ENCODE assay signal across 21 cellular contexts in the genomic region with DNA sequence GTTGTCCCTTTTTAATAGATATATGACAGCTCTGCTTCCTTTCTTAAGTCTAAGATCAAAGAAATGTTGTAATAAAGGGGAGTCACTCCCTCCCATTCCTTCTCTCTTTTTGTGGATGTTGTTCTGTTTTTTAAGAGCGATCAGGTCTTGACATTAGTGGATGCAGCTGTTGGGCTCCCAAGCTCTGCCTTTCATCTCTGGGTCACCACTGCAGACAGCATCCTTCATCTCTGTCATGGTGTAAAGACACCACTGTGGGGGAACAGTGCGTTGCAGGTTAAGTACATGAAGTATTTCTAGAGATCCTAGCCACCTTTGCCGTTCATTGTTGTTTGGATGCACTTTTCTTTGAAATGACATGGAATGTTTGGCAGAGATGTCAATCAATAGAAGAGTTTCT. TPM values are rescaled to one million over a fixed set of nuclear protein-coding genes. Genes with fewer than 3 reads are reported as not detected.
DNase-seq lines count a peak whose midpoint lies in the region; ATAC-seq and TF ChIP-seq lines count a peak whose summit lies in the region.
"Had no signal": no experiment of that assay in that cellular context is flagged by ENCODE, and none has a peak within 500 bp of the region (broad histone marks: within the 10 kb centered on the region; RNA-seq: fewer than 3 reads in every experiment).

No MANE protein-coding gene starts in this region.

- H3K9me3 ChIP-seq in SK-N-SH (no peaks in the 10 kb centered on the region), subcutaneous abdominal adipose tissue (ENCODE audit: control insufficient read depth in 5 of 5, low read length in 5 of 5) (no peaks in the 10 kb centered on the region)
- H3K9me3 ChIP-seq: esophagus squamous epithelium, upper lobe of left lung had no signal

- no peaks in the 10 kb centered on the region for H3K27me3 Mint-ChIP-seq in activated naive CD8-positive, alpha-beta T cell treated with anti-CD3 and anti-CD28 coated beads, Interleukin-2, amount 10 ng/mL, durations not matched to agents 7 days and 5 days
- no peaks in the 10 kb centered on the region for H3K27me3 Mint-ChIP-seq in activated naive CD8-positive, alpha-beta T cell treated with anti-CD3 and anti-CD28 coated beads, Interleukin-2, amount 50 U/mL, for 24 hours
- no peaks in the 10 kb centered on the region for H3K27me3 Mint-ChIP-seq in activated naive CD4-positive, alpha-beta T cell treated with anti-CD3 and anti-CD28 coated beads for 36 hours (ENCODE audit: low read depth)
- H3K27me3 Mint-ChIP-seq: activated CD4-positive, alpha-beta T cell treated with anti-CD3 and anti-CD28 coated beads, Interleukin-2, amount 10 ng/mL, durations not matched to agents 24 days and 14 days had no signal

- peaks cover 98% of the 10 kb centered on the region for H4K20me1 ChIP-seq in SK-N-SH (ENCODE audit: insufficient read depth)

- peaks cover 8% of the 10 kb centered on the region for H3K36me3 Mint-ChIP-seq in activated naive CD8-positive, alpha-beta T cell treated with anti-CD3 and anti-CD28 coated beads, Interleukin-2, amount 10 ng/mL, durations not matched to agents 7 days and 5 days
- H3K36me3 Mint-ChIP-seq in activated naive CD8-positive, alpha-beta T cell treated with anti-CD3 and anti-CD28 coated beads, Interleukin-2, amount 50 U/mL, for 24 hours (ENCODE audit: low read depth), result peaks cover 7% of the 10 kb centered on the region
- H3K36me3 Mint-ChIP-seq in activated naive CD4-positive, alpha-beta T cell treated with anti-CD3 and anti-CD28 coated beads for 36 hours (ENCODE audit: low read depth), result peaks cover 8% of the 10 kb centered on the region

- peaks cover 100% of the 10 kb centered on the region for H3K79me2 ChIP-seq in SK-N-SH (ENCODE audit: insufficient read depth)

- H3K9ac ChIP-seq in SK-N-SH (no peak overlapping the region), subcutaneous abdominal adipose tissue (ENCODE audit: low read length in 5 of 5) (no peak overlapping the region)
- H3K9ac ChIP-seq: BLaER1 treated with 17β-estradiol and CSF1 and Interleukin-3, amounts not matched to agents 10 nM and 100 nM; KMS-11 had no signal

- CTCF ChIA-PET in SK-N-SH (lab: Yijun Ruan, JAX), result interaction anchor here (1.1 kb wide), 1 partner anchor 285 kb away, joined by 5 read pairs; no protein-coding TSS in a partner anchor
- CTCF ChIA-PET in activated naive CD4-positive, alpha-beta T cell treated with anti-CD3 and anti-CD28 coated beads for 36 hours (lab: Charles Lee), result interaction anchor here (1.2 kb wide), 1 partner anchor 18 kb away, joined by 3 read pairs; no protein-coding TSS in a partner anchor

- no peak overlapping the region for H3K4me2 ChIP-seq in SK-N-SH
- H3K4me2 ChIP-seq: KMS-11 had no signal

- H3K9me2 ChIP-seq in SK-N-SH, result no peaks in the 10 kb centered on the region

- TF ChIP-seq RAD21 in SK-N-SH (IDR thresholded peaks at IDR 0.05; ENCODE audit: low read length), result no peak

- intact Hi-C loops in activated naive CD4-positive, alpha-beta T cell treated with anti-CD3 and anti-CD28 coated beads for 36 hours (cut with micrococcal nuclease), result no loop called here

- peaks cover 18 to 32% of the 10 kb centered on the region in 2 experiments; a peak in 3 of 4 replicates for H3K4me1 ChIP-seq in SK-N-SH (ENCODE audit: control insufficient read depth in 1 of 2, insufficient read depth in 2 of 2, low read depth in 1 of 2, low read length in 1 of 2)
- H3K4me1 ChIP-seq in subcutaneous abdominal adipose tissue (ENCODE audit: control insufficient read depth in 5 of 5, insufficient read depth in 5 of 5, low read length in 5 of 5), result peaks cover 2 to 51% (median 51%) of the 10 kb centered on the region in 5 donors

- WGBS in SK-N-SH (ENCODE audit: low lambda C conversion rate), result 73% methylated on average over 3 of the region's 3 CpGs

- POLR2A ChIA-PET in activated naive CD8-positive, alpha-beta T cell treated with anti-CD3 and anti-CD28 coated beads, Interleukin-2, amount 10 ng/mL, durations not matched to agents 7 days and 5 days (lab: Charles Lee), result interaction anchor here (0.7 kb wide), 1 partner anchor 12 kb away, joined by 3 read pairs; no protein-coding TSS in a partner anchor
- POLR2A ChIA-PET in SK-N-SH (lab: Yijun Ruan, JAX), result no interaction called here

- TF ChIP-seq CTCF in SK-N-SH (IDR thresholded peaks at IDR 0.05), result no peak

- ATAC-seq in activated naive CD8-positive, alpha-beta T cell treated with anti-CD3 and anti-CD28 coated beads, Interleukin-2, amount 10 ng/mL, durations not matched to agents 7 days and 5 days (ENCODE audit: low read depth), result no peak
- ATAC-seq in activated naive CD8-positive, alpha-beta T cell treated with anti-CD3 and anti-CD28 coated beads, Interleukin-2, amount 50 U/mL, for 24 hours, result no peak
- ATAC-seq in GM21737 (IDR thresholded peaks at IDR 0.05; ENCODE audit: unreplicated experiment), result no peak
- ATAC-seq: Right ventricle myocardium inferior had no signal

- no peak for DNase-seq in activated naive CD8-positive, alpha-beta T cell treated with anti-CD3 and anti-CD28 coated beads, Interleukin-2, amount 10 ng/mL, durations not matched to agents 7 days and 5 days
- DNase-seq in activated naive CD8-positive, alpha-beta T cell treated with anti-CD3 and anti-CD28 coated beads, Interleukin-2, amount 50 U/mL, for 24 hours, result no peak
- DNase-seq in SK-N-SH (peak; percentile 26), left kidney (ENCODE audit: low read depth, low spot score) (peak; percentile 58), HT-29 (ENCODE audit: low spot score) (no peak)
- DNase-seq in activated naive CD4-positive, alpha-beta T cell treated with anti-CD3 and anti-CD28 coated beads for 36 hours, result no peak
- DNase-seq: activated CD4-positive, alpha-beta T cell treated with anti-CD3 and anti-CD28 coated beads, Interleukin-2, amount 10 ng/mL, durations not matched to agents 24 days and 14 days; caudate nucleus; esophagus squamous epithelium; GDM1; left colon; NCI-H1048; NCI-H2081 treated with DMSO at 0.1 percent for 48 hours; NCI-H510A treated with DMSO at 0.1 percent for 48 hours; occipital lobe; upper lobe of left lung had no signal

- H3K27me3 ChIP-seq in SK-N-SH (ENCODE audit: insufficient read depth), result no peaks in the 10 kb centered on the region
- H3K27me3 ChIP-seq in subcutaneous abdominal adipose tissue (ENCODE audit: control insufficient read depth in 5 of 5, insufficient read depth in 4 of 5, low read length in 5 of 5), result no peaks in the 10 kb centered on the region
- H3K27me3 ChIP-seq: BLaER1 treated with 17β-estradiol and CSF1 and Interleukin-3, amounts not matched to agents 10 nM and 100 nM; esophagus squamous epithelium; upper lobe of left lung had no signal

- peaks cover 8% of the 10 kb centered on the region for H3F3A ChIP-seq in SK-N-SH (replicated peaks; ENCODE audit: insufficient read depth)

- TF ChIP-seq EP300 in SK-N-SH (IDR thresholded peaks at IDR 0.05; ENCODE audit: borderline replicate concordance in 1 of 2, low read depth in 1 of 2, low read length in 1 of 2), result no peak

- peak overlapping the region in 1 of 2 experiments; percentile 94; a peak in 2 of 4 replicates for H3K27ac ChIP-seq in SK-N-SH (ENCODE audit: low read depth in 2 of 2, low read length in 1 of 2)
- H3K27ac ChIP-seq in subcutaneous abdominal adipose tissue (ENCODE audit: low read depth, low read length), result peak overlapping the region; percentile 66
- H3K27ac ChIP-seq: KMS-11, upper lobe of left lung had no signal

- H3K4me3 Mint-ChIP-seq in activated naive CD8-positive, alpha-beta T cell treated with anti-CD3 and anti-CD28 coated beads, Interleukin-2, amount 10 ng/mL, durations not matched to agents 7 days and 5 days, result no peak overlapping the region
- H3K4me3 Mint-ChIP-seq in activated naive CD8-positive, alpha-beta T cell treated with anti-CD3 and anti-CD28 coated beads, Interleukin-2, amount 50 U/mL, for 24 hours, result no peak overlapping the region
- H3K4me3 Mint-ChIP-seq in activated naive CD4-positive, alpha-beta T cell treated with anti-CD3 and anti-CD28 coated beads for 36 hours, result no peak overlapping the region
- H3K4me3 Mint-ChIP-seq: activated CD4-positive, alpha-beta T cell treated with anti-CD3 and anti-CD28 coated beads, Interleukin-2, amount 10 ng/mL, durations not matched to agents 24 days and 14 days had no signal

- H3K4me3 ChIP-seq in SK-N-SH (ENCODE audit: low read depth in 2 of 2, low read length in 1 of 2), result no peak overlapping the region
- H3K4me3 ChIP-seq in subcutaneous abdominal adipose tissue (ENCODE audit: low read depth in 1 of 5, low read length in 5 of 5), result no peak overlapping the region
- H3K4me3 ChIP-seq: BLaER1 treated with 17β-estradiol and CSF1 and Interleukin-3, amounts not matched to agents 10 nM and 100 nM; esophagus squamous epithelium; upper lobe of left lung had no signal

- H3K9me3 Mint-ChIP-seq in activated naive CD8-positive, alpha-beta T cell treated with anti-CD3 and anti-CD28 coated beads, Interleukin-2, amount 10 ng/mL, durations not matched to agents 7 days and 5 days, result no peaks in the 10 kb centered on the region
- no peaks in the 10 kb centered on the region for H3K9me3 Mint-ChIP-seq in activated naive CD8-positive, alpha-beta T cell treated with anti-CD3 and anti-CD28 coated beads, Interleukin-2, amount 50 U/mL, for 24 hours
- H3K9me3 Mint-ChIP-seq in activated naive CD4-positive, alpha-beta T cell treated with anti-CD3 and anti-CD28 coated beads for 36 hours, result peaks cover 3% of the 10 kb centered on the region
- H3K9me3 Mint-ChIP-seq: activated CD4-positive, alpha-beta T cell treated with anti-CD3 and anti-CD28 coated beads, Interleukin-2, amount 10 ng/mL, durations not matched to agents 24 days and 14 days had no signal

- H3K36me3 ChIP-seq in SK-N-SH (replicated peaks in 1 of 2; ENCODE audit: control insufficient read depth in 1 of 2, insufficient read depth in 2 of 2, low read length in 1 of 2), result peaks cover 19 to 43% of the 10 kb centered on the region in 2 experiments
- peaks cover 8 to 16% (median 14%) of the 10 kb centered on the region in 5 donors for H3K36me3 ChIP-seq in subcutaneous abdominal adipose tissue (ENCODE audit: control insufficient read depth in 5 of 5, insufficient read depth in 5 of 5, low read length in 5 of 5)

- peak overlapping the region; percentile 38 for H3K27ac Mint-ChIP-seq in activated naive CD8-positive, alpha-beta T cell treated with anti-CD3 and anti-CD28 coated beads, Interleukin-2, amount 10 ng/mL, durations not matched to agents 7 days and 5 days
- no peak overlapping the region for H3K27ac Mint-ChIP-seq in activated naive CD8-positive, alpha-beta T cell treated with anti-CD3 and anti-CD28 coated beads, Interleukin-2, amount 50 U/mL, for 24 hours
- no peak overlapping the region for H3K27ac Mint-ChIP-seq in activated naive CD4-positive, alpha-beta T cell treated with anti-CD3 and anti-CD28 coated beads for 36 hours
- H3K27ac Mint-ChIP-seq: activated CD4-positive, alpha-beta T cell treated with anti-CD3 and anti-CD28 coated beads, Interleukin-2, amount 10 ng/mL, durations not matched to agents 24 days and 14 days had no signal

- no peak overlapping the region for H2AFZ ChIP-seq in SK-N-SH (ENCODE audit: low read depth)

- H3K4me1 Mint-ChIP-seq in activated naive CD8-positive, alpha-beta T cell treated with anti-CD3 and anti-CD28 coated beads, Interleukin-2, amount 10 ng/mL, durations not matched to agents 7 days and 5 days, result peaks cover 18% of the 10 kb centered on the region
- H3K4me1 Mint-ChIP-seq in activated naive CD8-positive, alpha-beta T cell treated with anti-CD3 and anti-CD28 coated beads, Interleukin-2, amount 50 U/mL, for 24 hours, result peaks cover 18% of the 10 kb centered on the region
- H3K4me1 Mint-ChIP-seq in activated naive CD4-positive, alpha-beta T cell treated with anti-CD3 and anti-CD28 coated beads for 36 hours (ENCODE audit: low read depth), result peaks cover 34% of the 10 kb centered on the region

RNA-seq across cellular contexts. Expression of a gene that starts 17.7 kb away (rescaled TPM):
- total RNA-seq in activated naive CD8-positive, alpha-beta T cell treated with anti-CD3 and anti-CD28 coated beads, Interleukin-2, amount 10 ng/mL, durations not matched to agents 7 days and 5 days, result 10 to 100 TPM; 15.8 to 16.3 TPM
- polyA plus RNA-seq in SK-N-SH (2012; rRNA removed), result 10.4 TPM in 2 replicates
- polyA plus RNA-seq in SK-N-SH (2012; cell fraction: cytosol; rRNA removed), result 14.7 and 17.1 TPM in 2 replicates
- polyA plus RNA-seq in SK-N-SH (2012; cell fraction: nucleus; rRNA removed), result 12.5 and 21.9 TPM in 2 replicates
- 10 to 100 TPM in 1 of 2 experiments, 1 to 10 TPM in 1; 9.2 to 13.5 TPM for total RNA-seq in activated naive CD4-positive, alpha-beta T cell treated with anti-CD3 and anti-CD28 coated beads for 36 hours
- total RNA-seq in HT-29 (2014; rRNA removed; shearing (Covaris generic)), result 46.7 and 47.9 TPM in 2 replicates

Comparison
In these comparisons a context has a peak if more than half of its experiments do, and no peak if none do; other contexts are left out.
1. DNase-seq: peak in SK-N-SH (single experiment) and left kidney (single experiment); none in activated naive CD8-positive, alpha-beta T cell treated with anti-CD3 and anti-CD28 coated beads, Interleukin-2, amount 10 ng/mL, durations not matched to agents 7 days and 5 days (single experiment), activated naive CD8-positive, alpha-beta T cell treated with anti-CD3 and anti-CD28 coated beads, Interleukin-2, amount 50 U/mL, for 24 hours (single experiment), activated naive CD4-positive, alpha-beta T cell treated with anti-CD3 and anti-CD28 coated beads for 36 hours (single experiment) and HT-29 (single experiment).